ENCODE assay signal across 8 cellular contexts in genomic region chr16:88810868-88811599, GRCh38. TPM values are rescaled to one million over a fixed set of nuclear protein-coding genes. Genes with fewer than 3 reads are reported as not detected.
A peak's percentile ranks its signal among the peaks of the same experiment; 100 is the strongest.
DNase-seq lines count a peak whose midpoint lies in the region; ATAC-seq lines count a peak whose summit lies in the region.

No MANE protein-coding gene starts in this region.

- H3K36me3 Mint-ChIP-seq in stimulated activated naive B cell treated with anti-CD40 and anti-IgM and Interleukin-4, amounts not matched to agents 10 μg/mL and 1 μg/mL and 100 μg/mL, for 72 hours, result peaks cover 30 to 37% of the 10 kb centered on the region in 2 donors

- H4K20me1 ChIP-seq in BLaER1 treated with 17β-estradiol and CSF1 and Interleukin-3, amounts not matched to agents 10 nM and 100 nM, result peaks cover 14 to 64% (median 55%) of the 10 kb centered on the region in 11 experiments; a peak in 21 of 22 replicates

- peak overlapping the region; percentile 61 to 81 (median 72) for H3K4me3 ChIP-seq in BLaER1 treated with 17β-estradiol and CSF1 and Interleukin-3, amounts not matched to agents 10 nM and 100 nM
- peak overlapping the region; percentile 48 for H3K4me3 ChIP-seq in mononuclear cell (ENCODE audit: low read length)

- peak; percentile 10 for DNase-seq in NCI-H510A treated with DMSO at 0.1 percent for 48 hours (lab: John Stamatoyannopoulos, UW)
- peak; percentile 86 for DNase-seq in activated CD8-positive, alpha-beta memory T cell treated with anti-CD3 and anti-CD28 coated beads, Interleukin-2, amount 50 U/mL, for 48 hours
- peak; percentile 81 for DNase-seq in epidermal melanocyte (ENCODE audit: insufficient read length, low spot score)
- peak; percentile 58 for DNase-seq in stimulated activated naive B cell treated with anti-CD40 and anti-IgM and Interleukin-4, amounts not matched to agents 10 μg/mL and 1 μg/mL and 100 μg/mL, for 72 hours

- peak overlapping the region; percentile 94 to 95 for H3K4me3 Mint-ChIP-seq in stimulated activated naive B cell treated with anti-CD40 and anti-IgM and Interleukin-4, amounts not matched to agents 10 μg/mL and 1 μg/mL and 100 μg/mL, for 72 hours

- H3K27me3 Mint-ChIP-seq in stimulated activated naive B cell treated with anti-CD40 and anti-IgM and Interleukin-4, amounts not matched to agents 10 μg/mL and 1 μg/mL and 100 μg/mL, for 72 hours, result no peaks in the 10 kb centered on the region

- peak; percentile 49 for ATAC-seq in GM19023 (IDR thresholded peaks at IDR 0.05; ENCODE audit: unreplicated experiment)
- ATAC-seq in HG03108 (IDR thresholded peaks at IDR 0.05; ENCODE audit: unreplicated experiment), result peak; percentile 50
- peak; percentile 61 to 64 for ATAC-seq in stimulated activated naive B cell treated with anti-CD40 and anti-IgM and Interleukin-4, amounts not matched to agents 10 μg/mL and 1 μg/mL and 100 μg/mL, for 72 hours (replicated peaks)

- H3K4me1 Mint-ChIP-seq in stimulated activated naive B cell treated with anti-CD40 and anti-IgM and Interleukin-4, amounts not matched to agents 10 μg/mL and 1 μg/mL and 100 μg/mL, for 72 hours, result peaks cover 13 to 55% of the 10 kb centered on the region in 2 donors

- H3K4me2 ChIP-seq in BLaER1 treated with 17β-estradiol and CSF1 and Interleukin-3, amounts not matched to agents 10 nM and 100 nM, result peak overlapping the region; percentile 93 to 99 (median 97)

- H3K9ac ChIP-seq in BLaER1 treated with 17β-estradiol and CSF1 and Interleukin-3, amounts not matched to agents 10 nM and 100 nM, result peak overlapping the region; percentile 85 to 97 (median 90)

- no peaks in the 10 kb centered on the region for H3K27me3 ChIP-seq in BLaER1 treated with 17β-estradiol and CSF1 and Interleukin-3, amounts not matched to agents 10 nM and 100 nM
- no peaks in the 10 kb centered on the region for H3K27me3 ChIP-seq in mononuclear cell (ENCODE audit: insufficient read depth, low read length)

- peaks cover 34 to 72% (median 53%) of the 10 kb centered on the region in 10 experiments for H3K4me1 ChIP-seq in BLaER1 treated with 17β-estradiol and CSF1 and Interleukin-3, amounts not matched to agents 10 nM and 100 nM
- peaks cover 34% of the 10 kb centered on the region for H3K4me1 ChIP-seq in mononuclear cell (ENCODE audit: insufficient read depth, low read length)

- peaks cover 0 to 8% (median 5%) of the 10 kb centered on the region in 11 experiments; a peak in 11 of 22 replicates for H3K9me3 ChIP-seq in BLaER1 treated with 17β-estradiol and CSF1 and Interleukin-3, amounts not matched to agents 10 nM and 100 nM (replicated peaks in 1 of 11)
- H3K9me3 ChIP-seq in mononuclear cell (ENCODE audit: low read depth, low read length), result no peaks in the 10 kb centered on the region

- H3K36me3 ChIP-seq in BLaER1 treated with 17β-estradiol and CSF1 and Interleukin-3, amounts not matched to agents 10 nM and 100 nM, result peaks cover 19 to 44% (median 43%) of the 10 kb centered on the region in 11 experiments

- H3K9me3 Mint-ChIP-seq in stimulated activated naive B cell treated with anti-CD40 and anti-IgM and Interleukin-4, amounts not matched to agents 10 μg/mL and 1 μg/mL and 100 μg/mL, for 72 hours, result no peaks in the 10 kb centered on the region

- H3K27ac Mint-ChIP-seq in stimulated activated naive B cell treated with anti-CD40 and anti-IgM and Interleukin-4, amounts not matched to agents 10 μg/mL and 1 μg/mL and 100 μg/mL, for 72 hours, result peak overlapping the region; percentile 99

- H3K27ac ChIP-seq in BLaER1 treated with 17β-estradiol and CSF1 and Interleukin-3, amounts not matched to agents 10 nM and 100 nM, result peak overlapping the region; percentile 80 to 99 (median 95)

RNA-seq across cellular contexts. Expression of gene APRT, which starts 0.7 kb away (rescaled TPM):
- 70.8 TPM for total RNA-seq in mononuclear cell

RNA-seq across cellular contexts. Expression of gene CDT1, which starts 7.4 kb away (rescaled TPM):
- 0.42 TPM for total RNA-seq in mononuclear cell

RNA-seq across cellular contexts. Expression of gene PIEZO1, which starts 26.0 kb away (rescaled TPM):
- 54.5 TPM for total RNA-seq in mononuclear cell

RNA-seq across cellular contexts. Expression of gene GALNS, which starts 45.7 kb away (rescaled TPM):
- 21.6 TPM for total RNA-seq in mononuclear cell

RNA-seq across cellular contexts. Expression of gene TRAPPC2L, which starts 45.9 kb away (rescaled TPM):
- 24.0 TPM for total RNA-seq in mononuclear cell

Comparison
In these comparisons a context has a peak if more than half of its experiments do, and no peak if none do; other contexts are left out.
1. Peak in every context shown above with its lines: DNase-seq, ATAC-seq, H3K4me3 ChIP-seq and H3K27ac ChIP-seq.
2. DNase-seq: peak in every context shown above with its lines; median percentile 86 in activated CD8-positive, alpha-beta memory T cell treated with anti-CD3 and anti-CD28 coated beads, Interleukin-2, amount 50 U/mL, for 48 hours; 81 in epidermal melanocyte; 58 in stimulated activated naive B cell treated with anti-CD40 and anti-IgM and Interleukin-4, amounts not matched to agents 10 μg/mL and 1 μg/mL and 100 μg/mL, for 72 hours; 10 in NCI-H510A treated with DMSO at 0.1 percent for 48 hours.